ENCODE assay signal across 9 cellular contexts in the genomic region with DNA sequence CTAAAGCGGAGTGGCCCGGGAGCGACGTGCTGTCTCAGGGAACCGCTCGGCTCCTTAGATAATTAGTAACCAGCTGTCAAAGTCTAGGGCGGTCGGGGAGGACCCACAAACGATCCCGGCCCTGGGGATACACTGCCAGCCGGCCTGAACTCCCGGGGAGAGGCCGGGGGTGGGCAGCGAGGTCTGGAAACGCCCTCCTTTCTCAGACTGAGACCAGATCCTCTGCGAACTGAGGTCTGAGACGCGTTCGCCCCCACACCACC. TPM values are rescaled to one million over a fixed set of nuclear protein-coding genes. Genes with fewer than 3 reads are reported as not detected.
A peak's percentile ranks its signal among the peaks of the same experiment; 100 is the strongest.
DNase-seq lines count a peak whose midpoint lies in the region; ATAC-seq and TF ChIP-seq lines count a peak whose summit lies in the region.
"Had no signal": no experiment of that assay in that cellular context is flagged by ENCODE, and none has a peak within 500 bp of the region (broad histone marks: within the 10 kb centered on the region; RNA-seq: fewer than 3 reads in every experiment).

No MANE protein-coding gene starts in this region.

- H3K4me3 ChIP-seq in hepatocyte (peak overlapping the region; percentile 54), rectal smooth muscle tissue (ENCODE audit: low read length) (peak overlapping the region; percentile 72), PC-9 (no peak overlapping the region)

- no peaks in the 10 kb centered on the region for H3K9me3 Mint-ChIP-seq in IgD-negative memory B cell

- TF ChIP-seq POLR2A in GM18951 (IDR thresholded peaks at IDR 0.05; ENCODE audit: extremely low read depth, insufficient read depth, insufficient read length), result peak; percentile 38

- CTCF ChIA-PET in PC-9 (lab: Charles Lee), result no interaction called here

- H3K4me3 Mint-ChIP-seq in IgD-negative memory B cell, result peak overlapping the region; percentile 66 to 94 (median 81)

- H3K27me3 ChIP-seq in hepatocyte (peaks cover 67% of the 10 kb centered on the region), rectal smooth muscle tissue (ENCODE audit: control insufficient read depth, insufficient read depth, low read length) (peaks cover 21% of the 10 kb centered on the region), PC-9 (ENCODE audit: insufficient read depth, low read depth) (peaks cover 47% of the 10 kb centered on the region)

- no peaks in the 10 kb centered on the region for H3K36me3 ChIP-seq in hepatocyte (replicated peaks; ENCODE audit: insufficient read depth, low read depth)
- H3K36me3 ChIP-seq in rectal smooth muscle tissue (ENCODE audit: control insufficient read depth, insufficient read depth, low read length), result no peaks in the 10 kb centered on the region
- no peaks in the 10 kb centered on the region for H3K36me3 ChIP-seq in PC-9 (ENCODE audit: low read depth)

- H3K4me1 ChIP-seq in hepatocyte (ENCODE audit: insufficient read depth), result peaks cover 4% of the 10 kb centered on the region
- H3K4me1 ChIP-seq in rectal smooth muscle tissue (ENCODE audit: control insufficient read depth, insufficient read depth, low read length), result peaks cover 3% of the 10 kb centered on the region
- H3K4me1 ChIP-seq in PC-9 (replicated peaks; ENCODE audit: insufficient read depth), result no peaks in the 10 kb centered on the region

- H3K36me3 Mint-ChIP-seq in IgD-negative memory B cell, result no peaks in the 10 kb centered on the region

- POLR2A ChIA-PET in PC-9 (lab: Charles Lee; ENCODE audit: unreplicated experiment), result no interaction called here

- no TSS peak for BruUV-seq in PC-9 (replicated peaks; lab: Mats Ljungman, UMichigan)

- TF ChIP-seq CTCF in hepatocyte (IDR thresholded peaks at IDR 0.05; ENCODE audit: poor library complexity) (no peak), PC-9 (conservative IDR thresholded peaks at IDR 0.05) (no peak)

- H2AFZ ChIP-seq in hepatocyte (peak overlapping the region; percentile 22), PC-9 (no peak overlapping the region)

- WGBS in hepatocyte (ENCODE audit: low lambda C conversion rate, missing lambda C conversion rate), result 2% methylated on average over 18 of the region's 19 CpGs

- no peaks in the 10 kb centered on the region for H3F3A ChIP-seq in PC-9 (ENCODE audit: insufficient read depth, low read depth)

- H4K20me1 ChIP-seq in hepatocyte (ENCODE audit: insufficient read depth, poor library complexity, severe bottlenecking), result no peaks in the 10 kb centered on the region
- no peaks in the 10 kb centered on the region for H4K20me1 ChIP-seq in PC-9 (ENCODE audit: insufficient read depth)

- ATAC-seq in HG03442 (IDR thresholded peaks at IDR 0.05; ENCODE audit: unreplicated experiment), result no peak

- H3K79me2 ChIP-seq in hepatocyte (peaks cover 71% of the 10 kb centered on the region), PC-9 (ENCODE audit: low read depth) (no peaks in the 10 kb centered on the region)

- DNase-seq in hepatocyte (ENCODE audit: low spot score) (peak; percentile 81), nucleus accumbens (lab: John Stamatoyannopoulos, UW) (no peak), PC-9 (no peak)
- DNase-seq: caudate nucleus had no signal

- peaks cover 17 to 21% (median 21%) of the 10 kb centered on the region in 3 donors for H3K4me1 Mint-ChIP-seq in IgD-negative memory B cell

- peak overlapping the region; percentile 10 for H3K9ac ChIP-seq in rectal smooth muscle tissue (ENCODE audit: low read length)

- H3K27ac ChIP-seq in hepatocyte (peak overlapping the region; percentile 95), rectal smooth muscle tissue (ENCODE audit: low read depth, low read length) (no peak overlapping the region), PC-9 (no peak overlapping the region)

- in situ Hi-C loops in GM18951 (cut with MboI; ENCODE audit: low sequenced_read_pairs, unreplicated experiment), result no loop called here

- H3K4me2 ChIP-seq in hepatocyte (peak overlapping the region; percentile 85), PC-9 (no peak overlapping the region)

- intact Hi-C loops in PC-9 (cut with micrococcal nuclease; ENCODE audit: unreplicated experiment), result no loop called here

- peak overlapping the region in 1 of 3 donors; percentile 51 for H3K27ac Mint-ChIP-seq in IgD-negative memory B cell

- peaks cover 72% of the 10 kb centered on the region for H3K27me3 Mint-ChIP-seq in IgD-negative memory B cell

- no peaks in the 10 kb centered on the region for H3K9me2 ChIP-seq in hepatocyte (replicated peaks; ENCODE audit: insufficient read depth)
- no peaks in the 10 kb centered on the region for H3K9me2 ChIP-seq in PC-9 (ENCODE audit: insufficient read depth)

- no peaks in the 10 kb centered on the region for H3K9me3 ChIP-seq in hepatocyte (ENCODE audit: low read depth)
- no peaks in the 10 kb centered on the region for H3K9me3 ChIP-seq in PC-9 (ENCODE audit: insufficient read depth, low read depth)

RNA-seq across cellular contexts. Expression of a gene that starts 1.3 kb away (rescaled TPM):
- not detected for polyA plus RNA-seq in IgD-negative memory B cell
- total RNA-seq in hepatocyte, result 5.7 and 8.8 TPM in 2 replicates
- 18.2 and 19.6 TPM in 2 replicates for polyA plus RNA-seq in hepatocyte
- not detected in 2 replicates for total RNA-seq in PC-9 (2021)
- total RNA-seq: pulmonary artery endothelial cell had no signal
